1 cellular context compared by ENCODE assay signal in the genomic region with DNA sequence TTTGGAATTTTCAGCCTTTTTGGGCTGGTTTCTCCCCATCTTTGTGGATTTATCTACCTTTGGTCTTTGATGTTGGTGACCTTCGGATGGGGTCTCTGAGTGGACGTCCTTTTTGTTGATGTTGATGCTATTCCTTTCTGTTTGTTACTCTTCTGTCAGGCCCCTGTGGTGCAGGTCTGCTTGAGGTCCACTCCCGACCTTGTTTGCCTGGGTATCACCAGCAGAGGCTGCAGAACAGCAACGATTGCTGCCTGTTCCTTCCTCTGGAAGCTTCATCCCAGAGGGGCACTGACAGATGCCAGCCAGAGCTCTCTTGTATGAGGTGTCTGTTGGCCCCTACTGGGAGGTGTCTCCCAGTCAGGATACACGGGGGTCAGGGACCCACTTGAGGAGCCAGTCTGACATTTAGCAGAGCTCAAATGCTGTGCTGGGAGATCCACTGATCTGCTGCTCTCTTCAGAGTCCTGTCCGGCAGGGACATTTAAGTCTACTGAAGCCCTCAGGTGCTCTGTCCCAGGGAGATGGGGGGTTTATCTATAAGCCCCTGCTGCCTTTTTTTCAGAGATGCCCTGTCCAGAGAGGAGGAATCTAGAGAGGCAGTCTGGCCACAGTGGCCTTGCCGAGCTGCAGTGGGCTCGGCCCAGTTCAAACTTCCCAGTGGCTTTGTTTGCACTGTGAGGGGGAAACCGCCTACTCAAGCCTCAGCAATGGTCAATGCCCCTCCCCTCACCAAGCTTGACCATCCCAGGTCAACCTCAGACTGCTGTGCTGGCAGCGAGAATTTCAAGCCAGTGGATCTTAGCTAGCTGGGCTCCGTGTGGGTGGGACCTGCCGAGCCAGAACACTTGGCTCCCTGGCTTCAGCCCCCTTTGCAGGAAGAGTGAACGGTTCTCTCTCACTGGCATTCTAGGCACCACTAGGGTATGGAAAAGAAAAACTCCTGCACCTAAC.
TF ChIP-seq lines count a peak whose summit lies in the region.
"Not testable (repeated sequence)": the region's sequence is repeated elsewhere in the genome, so short reads cannot be mapped to it uniquely, and the experiment has no call there.

No MANE protein-coding gene starts in this region.

TF ChIP-seq in HepG2, 621 proteins besides CTCF, POLR2A, EP300 and RAD21 (continues in another document):
- TF ChIP-seq, protein P1, sequence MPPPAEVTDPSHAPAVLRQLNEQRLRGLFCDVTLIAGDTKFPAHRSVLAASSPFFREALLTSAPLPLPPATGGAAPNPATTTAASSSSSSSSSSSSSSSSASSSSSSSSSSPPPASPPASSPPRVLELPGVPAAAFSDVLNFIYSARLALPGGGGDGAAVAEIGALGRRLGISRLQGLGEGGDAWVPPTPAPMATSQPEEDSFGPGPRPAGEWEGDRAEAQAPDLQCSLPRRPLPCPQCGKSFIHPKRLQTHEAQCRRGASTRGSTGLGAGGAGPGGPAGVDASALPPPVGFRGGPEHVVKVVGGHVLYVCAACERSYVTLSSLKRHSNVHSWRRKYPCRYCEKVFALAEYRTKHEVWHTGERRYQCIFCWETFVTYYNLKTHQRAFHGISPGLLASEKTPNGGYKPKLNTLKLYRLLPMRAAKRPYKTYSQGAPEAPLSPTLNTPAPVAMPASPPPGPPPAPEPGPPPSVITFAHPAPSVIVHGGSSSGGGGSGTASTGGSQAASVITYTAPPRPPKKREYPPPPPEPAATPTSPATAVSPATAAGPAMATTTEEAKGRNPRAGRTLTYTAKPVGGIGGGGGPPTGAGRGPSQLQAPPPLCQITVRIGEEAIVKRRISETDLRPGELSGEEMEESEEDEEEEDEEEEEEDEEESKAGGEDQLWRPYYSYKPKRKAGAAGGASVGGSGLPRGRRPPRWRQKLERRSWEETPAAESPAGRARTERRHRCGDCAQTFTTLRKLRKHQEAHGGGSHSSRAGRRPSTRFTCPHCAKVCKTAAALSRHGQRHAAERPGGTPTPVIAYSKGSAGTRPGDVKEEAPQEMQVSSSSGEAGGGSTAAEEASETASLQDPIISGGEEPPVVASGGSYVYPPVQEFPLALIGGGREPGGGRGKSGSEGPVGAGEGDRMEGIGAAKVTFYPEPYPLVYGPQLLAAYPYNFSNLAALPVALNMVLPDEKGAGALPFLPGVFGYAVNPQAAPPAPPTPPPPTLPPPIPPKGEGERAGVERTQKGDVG (CRISPR knock-in tag; IDR thresholded peaks at IDR 0.05; ENCODE audit: borderline replicate concordance) = peak; percentile 59; the same call in 1 of the 2 replicates
- TF ChIP-seq ZBTB7A (CRISPR knock-in tag; IDR thresholded peaks at IDR 0.05) (peak; percentile 95), ZNF740 (CRISPR knock-in tag; IDR thresholded peaks at IDR 0.05) (0 out of 2 replicates have a peak, but pooled peaks have one; percentile 6), SOX6 (CRISPR knock-in tag; IDR thresholded peaks at IDR 0.05) (peak; percentile 81), ZNF891 (CRISPR knock-in tag; IDR thresholded peaks at IDR 0.05) (peak; percentile 21; the same call in 1 of the 2 replicates), KLF12 (CRISPR knock-in tag; IDR thresholded peaks at IDR 0.05; ENCODE audit: borderline replicate concordance) (peak; percentile 73; the same call in 1 of the 2 replicates), SALL2 (CRISPR knock-in tag; IDR thresholded peaks at IDR 0.05) (0 out of 2 replicates have a peak, but pooled peaks have one; percentile 13), ZNF776 (CRISPR knock-in tag; IDR thresholded peaks at IDR 0.05) (0 out of 2 replicates have a peak, but pooled peaks have one; percentile 76), KDM6A (CRISPR knock-in tag; IDR thresholded peaks at IDR 0.05; ENCODE audit: low read depth) (peak; percentile 81), GMEB1 (CRISPR knock-in tag; IDR thresholded peaks at IDR 0.05; ENCODE audit: borderline replicate concordance) (peak; percentile 53), FOXA3 (CRISPR knock-in tag; IDR thresholded peaks at IDR 0.05) (peak; percentile 87), ARID4A (CRISPR knock-in tag; IDR thresholded peaks at IDR 0.05; ENCODE audit: borderline replicate concordance) (peak; percentile 44; the same call in 1 of the 2 replicates), SAP130 (CRISPR knock-in tag; IDR thresholded peaks at IDR 0.05; ENCODE audit: low read depth) (peak; percentile 78), ZNF296 (CRISPR knock-in tag; conservative IDR thresholded peaks at IDR 0.05) (0 out of 2 replicates have a peak, but pooled peaks have one; percentile 15), ZNF503 (CRISPR knock-in tag; IDR thresholded peaks at IDR 0.05) (0 out of 2 replicates have a peak, but pooled peaks have one; percentile 21), ZNF292 (CRISPR knock-in tag; IDR thresholded peaks at IDR 0.05; ENCODE audit: borderline replicate concordance, low read depth) (peak; percentile 98), SIX1 (CRISPR knock-in tag; IDR thresholded peaks at IDR 0.05; ENCODE audit: borderline replicate concordance) (peak; percentile 22; the same call in 1 of the 2 replicates), ZMYM4 (CRISPR knock-in tag; IDR thresholded peaks at IDR 0.05) (peak; percentile 95), ZNF34 (CRISPR knock-in tag; IDR thresholded peaks at IDR 0.05; ENCODE audit: borderline replicate concordance) (0 out of 2 replicates have a peak, but pooled peaks have one; percentile 6), CBX5 (CRISPR knock-in tag; IDR thresholded peaks at IDR 0.05; ENCODE audit: borderline replicate concordance) (peak; percentile 67; the same call in 1 of the 2 replicates), GFI1 (CRISPR knock-in tag; IDR thresholded peaks at IDR 0.05; ENCODE audit: borderline replicate concordance) (peak; percentile 87), ZNF614 (CRISPR knock-in tag; IDR thresholded peaks at IDR 0.05; ENCODE audit: borderline replicate concordance) (peak; percentile 19; the same call in 1 of the 2 replicates), HMG20B (CRISPR knock-in tag; conservative IDR thresholded peaks at IDR 0.05) (0 out of 2 replicates have a peak, but pooled peaks have one; percentile 50), ZGPAT (CRISPR knock-in tag; IDR thresholded peaks at IDR 0.05) (peak; percentile 85), MAZ (CRISPR knock-in tag; IDR thresholded peaks at IDR 0.05; ENCODE audit: low read depth) (peak; percentile 84; the same call in 1 of the 2 replicates), KDM1A (CRISPR knock-in tag; IDR thresholded peaks at IDR 0.05) (0 out of 2 replicates have a peak, but pooled peaks have one; percentile 65), NCOA2 (CRISPR knock-in tag; IDR thresholded peaks at IDR 0.05) (peak; percentile 75), IRF9 (CRISPR knock-in tag; IDR thresholded peaks at IDR 0.05; ENCODE audit: borderline replicate concordance) (peak; percentile 86; the same call in 1 of the 2 replicates), THAP8 (CRISPR knock-in tag; IDR thresholded peaks at IDR 0.05; ENCODE audit: borderline replicate concordance) (peak; percentile 83; the same call in 1 of the 2 replicates), MZF1 (CRISPR knock-in tag; IDR thresholded peaks at IDR 0.05; ENCODE audit: borderline replicate concordance) (0 out of 2 replicates have a peak, but pooled peaks have one; percentile 58), ISL2 (CRISPR knock-in tag; IDR thresholded peaks at IDR 0.05) (0 out of 2 replicates have a peak, but pooled peaks have one; percentile 47), FOXP1 (CRISPR knock-in tag; IDR thresholded peaks at IDR 0.05) (peak; percentile 56; the same call in 1 of the 2 replicates), MIER3 (CRISPR knock-in tag; IDR thresholded peaks at IDR 0.05; ENCODE audit: borderline replicate concordance) (peak; percentile 31), FOXA1 (CRISPR knock-in tag; IDR thresholded peaks at IDR 0.05) (peak; percentile 90), MYC (CRISPR knock-in tag; IDR thresholded peaks at IDR 0.05; ENCODE audit: borderline replicate concordance) (peak; percentile 42; the same call in 1 of the 2 replicates)
- TF ChIP-seq SOX6 (IDR thresholded peaks at IDR 0.05); MAZ (IDR thresholded peaks at IDR 0.05; ENCODE audit: borderline replicate concordance, low read depth, low read length); FOXP1 (IDR thresholded peaks at IDR 0.05); FOXA1 (IDR thresholded peaks at IDR 0.05): not testable (repeated sequence)
